ENCODE assay signal across 8 cellular contexts in the genomic region with DNA sequence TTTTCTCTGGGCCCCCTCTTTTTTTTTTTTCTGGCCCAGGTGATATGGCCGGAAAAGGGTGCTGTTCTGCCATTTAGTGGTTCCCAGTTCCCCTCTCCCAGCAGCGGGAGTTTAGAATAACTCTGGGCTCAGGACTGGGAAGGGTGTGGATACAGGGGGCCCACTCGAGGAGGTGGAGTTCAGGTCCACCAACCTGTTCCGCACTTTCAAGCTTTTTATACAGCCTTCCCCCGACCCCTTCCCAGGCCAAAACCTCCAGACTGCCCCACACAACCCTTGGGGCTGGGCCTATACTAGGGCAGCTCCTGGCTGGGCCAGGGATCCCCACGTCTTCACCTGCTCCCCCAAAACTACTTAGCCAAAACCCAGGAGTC. TPM values are rescaled to one million over a fixed set of nuclear protein-coding genes. Genes with fewer than 3 reads are reported as not detected.
DNase-seq lines count a peak whose midpoint lies in the region; ATAC-seq and TF ChIP-seq lines count a peak whose summit lies in the region.

No MANE protein-coding gene starts in this region.

- peaks cover 20% of the 10 kb centered on the region for H4K20me1 ChIP-seq in osteoblast (ENCODE audit: insufficient read depth, low read length)

- peak overlapping the region; percentile 97 for H3K4me2 ChIP-seq in osteoblast (ENCODE audit: insufficient read depth, low read length)

- CTCF ChIA-PET in Caco-2 (lab: Charles Lee): interaction anchor here (0.6 to 3.2 kb wide), 3 partner anchors 68 to 246 kb away, joined by 3 to 16 read pairs (median 3); partner anchors contain the start of gene HES2

- TSS peak; percentile 70 for BruUV-seq in Caco-2 (replicated peaks; lab: Mats Ljungman, UMichigan)

- peak overlapping the region; percentile 53 for H3K4me3 ChIP-seq in Caco-2 (ENCODE audit: low read depth, low read length)
- H3K4me3 ChIP-seq in Peyer's patch: peak overlapping the region; percentile 61 to 69 (median 65)
- peak overlapping the region; percentile 99 for H3K4me3 ChIP-seq in epithelial cell of esophagus (ENCODE audit: low read length)
- H3K4me3 ChIP-seq in osteoblast (ENCODE audit: insufficient read depth, low read length): peak overlapping the region; percentile 92

- no peaks in the 10 kb centered on the region for H3K27me3 Mint-ChIP-seq in Caco-2 (ENCODE audit: insufficient read depth, unreplicated experiment)

- H3K27ac ChIP-seq in Peyer's patch: peak overlapping the region; percentile 20 to 73 (median 68)
- peak overlapping the region; percentile 70 for H3K27ac ChIP-seq in osteoblast (ENCODE audit: low read depth, low read length)

- TF ChIP-seq POLR2A in Peyer's patch (IDR thresholded peaks at IDR 0.05): no peak

- TF ChIP-seq CTCF in Caco-2 (IDR thresholded peaks at IDR 0.05; ENCODE audit: insufficient read depth in 1 of 2, low read depth in 1 of 2, low read length in 1 of 2, severe bottlenecking in 1 of 2, unreplicated experiment in 1 of 2): no peak
- no peak for TF ChIP-seq CTCF in Peyer's patch (IDR thresholded peaks at IDR 0.05)
- TF ChIP-seq CTCF in epithelial cell of esophagus (IDR thresholded peaks at IDR 0.05; ENCODE audit: insufficient read depth, low read depth, low read length, missing control alignments): no peak
- no peak for TF ChIP-seq CTCF in osteoblast (IDR thresholded peaks at IDR 0.05; ENCODE audit: extremely low read depth, low read depth, low read length)

- no peak for ATAC-seq in GM19455 (IDR thresholded peaks at IDR 0.05; ENCODE audit: unreplicated experiment)

- H3K9me3 ChIP-seq in Caco-2: no peaks in the 10 kb centered on the region
- no peaks in the 10 kb centered on the region for H3K9me3 ChIP-seq in Peyer's patch
- H3K9me3 ChIP-seq in osteoblast (ENCODE audit: low read depth, low read length): no peaks in the 10 kb centered on the region

- no peaks in the 10 kb centered on the region for H3K36me3 Mint-ChIP-seq in Caco-2 (ENCODE audit: insufficient read depth, unreplicated experiment)

- H3K27me3 ChIP-seq in Caco-2 (replicated peaks; ENCODE audit: control insufficient read depth, insufficient read depth, low read length) (no peaks in the 10 kb centered on the region), Peyer's patch (peaks cover 0 to 2% of the 10 kb centered on the region in 2 donors), osteoblast (ENCODE audit: insufficient read depth, low read length) (no peaks in the 10 kb centered on the region)

- H3K4me3 Mint-ChIP-seq in Caco-2 (ENCODE audit: unreplicated experiment): peak overlapping the region; percentile 88

- intact Hi-C loops in Caco-2 (cut with micrococcal nuclease; ENCODE audit: unreplicated experiment): loop anchor here (5.0 to 10.0 kb wide), 2 partner anchors 114 to 244 kb away; partner anchors contain the start of gene KLHL21

- H3K27ac Mint-ChIP-seq in Caco-2 (ENCODE audit: unreplicated experiment): peak overlapping the region; percentile 84

- H3K9me3 Mint-ChIP-seq in Caco-2 (ENCODE audit: unreplicated experiment): no peaks in the 10 kb centered on the region

- H3K4me1 Mint-ChIP-seq in Caco-2 (ENCODE audit: low read depth, unreplicated experiment): peaks cover 9% of the 10 kb centered on the region

- DNase-seq in Caco-2 (no peak), Peyer's patch (no peak), epithelial cell of esophagus (ENCODE audit: low read depth) (no peak), osteoblast (ENCODE audit: insufficient read length, low spot score, missing footprints) (no peak), NCI-H524 treated with DMSO at 0.1 percent for 48 hours (lab: John Stamatoyannopoulos, UW) (no peak), OCI-M2 (lab: John Stamatoyannopoulos, UW; ENCODE audit: unreplicated experiment) (no peak)
- no peak for DNase-seq in stimulated activated CD4-positive, alpha-beta T cell treated with anti-CD3 and anti-CD28 coated beads, Interleukin-12 subunit alpha, Interleukin-12 subunit beta, amount 100 ng/mL, for 4 hours

- H3K79me2 ChIP-seq in osteoblast (ENCODE audit: insufficient read depth, low read length): peaks cover 3% of the 10 kb centered on the region

- H3K36me3 ChIP-seq in Caco-2 (ENCODE audit: control insufficient read depth, insufficient read depth, low read length) (no peaks in the 10 kb centered on the region), Peyer's patch (no peaks in the 10 kb centered on the region), osteoblast (ENCODE audit: insufficient read depth, low read length) (no peaks in the 10 kb centered on the region)

- H2AFZ ChIP-seq in osteoblast (ENCODE audit: low read length): peak overlapping the region; percentile 80

- POLR2A ChIA-PET in Caco-2 (lab: Charles Lee): no interaction called here

- H3K4me1 ChIP-seq in Caco-2: peaks cover 10% of the 10 kb centered on the region; the same call in 1 of the 2 replicates
- H3K4me1 ChIP-seq in Peyer's patch: peaks cover 0 to 34% (median 5%) of the 10 kb centered on the region in 4 donors
- peaks cover 33% of the 10 kb centered on the region for H3K4me1 ChIP-seq in osteoblast (ENCODE audit: insufficient read depth, low read length)

RNA-seq across cellular contexts. Expression of gene PLEKHG5, which starts 0.4 kb away (rescaled TPM):
- total RNA-seq in Caco-2 (2022) (11.6 and 12.2 TPM in 2 replicates), Peyer's patch (10 to 100 TPM; 17.7 to 56.9 (median 45.4) TPM), osteoblast (11.2 and 13.3 TPM in 2 replicates)

RNA-seq across cellular contexts. Expression of gene TNFRSF25, which starts 25.1 kb away (rescaled TPM):
- total RNA-seq in Caco-2 (2022) (15.0 and 16.3 TPM in 2 replicates), Peyer's patch (10 to 100 TPM; 31.0 to 88.4 (median 61.5) TPM), osteoblast (3.3 and 5.0 TPM in 2 replicates)
